1 cellular context compared by ENCODE assay signal in genomic region chr1:17233675-17234074, GRCh38.
TF ChIP-seq lines count a peak whose summit lies in the region.

No MANE protein-coding gene starts in this region.

TF ChIP-seq in HepG2, 621 proteins besides CTCF, POLR2A, EP300 and RAD21:
- no peak for TF ChIP-seq ZNF235 (CRISPR knock-in tag; IDR thresholded peaks at IDR 0.05; ENCODE audit: borderline replicate concordance)
- TF ChIP-seq FOSL2 (CRISPR knock-in tag; IDR thresholded peaks at IDR 0.05) = 0 out of 2 replicates have a peak, but pooled peaks have one; percentile 22
- no peak for TF ChIP-seq ZNF7 (CRISPR knock-in tag; IDR thresholded peaks at IDR 0.05)
